Comparison of ENCODE assay signal across 22 cellular contexts in the genomic region with DNA sequence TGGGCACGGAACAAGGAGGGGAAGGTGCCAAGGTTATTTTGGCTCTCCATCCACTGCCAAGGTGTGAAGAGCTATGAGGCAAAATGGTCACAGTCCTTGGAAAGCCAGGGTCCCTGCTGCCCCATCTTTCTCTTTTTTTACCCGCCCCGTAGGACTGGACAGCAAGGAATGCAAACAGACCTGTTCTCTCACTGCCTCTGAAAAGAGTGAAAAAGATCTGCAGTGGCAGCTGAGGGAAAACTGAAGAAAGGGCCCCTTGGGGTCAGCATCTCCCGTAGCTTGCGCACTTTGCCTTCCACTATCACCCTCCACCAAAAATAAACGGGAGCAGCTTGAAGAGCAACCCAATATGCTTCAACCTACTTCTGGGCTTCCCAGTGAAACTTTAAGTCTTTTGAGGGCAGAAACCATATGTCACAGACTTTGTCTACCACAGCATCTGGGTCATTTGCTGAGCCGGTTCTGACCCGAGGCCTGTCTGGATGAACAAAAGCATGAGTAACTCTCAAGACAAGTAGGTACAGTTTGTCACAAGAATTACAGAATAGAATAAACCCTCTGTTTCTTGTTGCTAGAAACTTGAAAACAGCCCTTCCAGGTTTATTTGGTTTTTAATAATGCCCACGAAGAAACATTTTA.
"Had no signal": no experiment of that assay in that cellular context is flagged by ENCODE, and none has a peak within 500 bp of the region (broad histone marks: within the 10 kb centered on the region; RNA-seq: fewer than 3 reads in every experiment).

No MANE protein-coding gene starts in this region.

- H3K4me1 ChIP-seq: pancreas, upper lobe of left lung had no signal

- H3K4me3 ChIP-seq: coronary artery, heart right ventricle, left ventricle myocardium inferior, pancreas, testis, upper lobe of left lung had no signal

- H3K27ac ChIP-seq: coronary artery, heart right ventricle, left ventricle myocardium inferior, pancreas, testis, upper lobe of left lung, VCaP had no signal

- H3K27me3 ChIP-seq: heart right ventricle, pancreas, testis, upper lobe of left lung had no signal

- H3K4me3 Mint-ChIP-seq: activated CD4-positive, alpha-beta T cell treated with anti-CD3 and anti-CD28 coated beads, Interleukin-2, amount 10 ng/mL, durations not matched to agents 7 days and 5 days; activated CD8-positive, alpha-beta memory T cell treated with anti-CD3 and anti-CD28 coated beads, Interleukin-2, amount 10 ng/mL, durations not matched to agents 7 days and 5 days; activated CD8-positive, alpha-beta T cell treated with anti-CD3 and anti-CD28 coated beads for 36 hours; activated naive CD4-positive, alpha-beta T cell treated with anti-CD3 and anti-CD28 coated beads, Interleukin-2, amount 10 ng/mL, durations not matched to agents 7 days and 5 days; natural killer cell treated with Interleukin-12 subunit alpha and Interleukin-12 subunit beta and Interleukin-15 and Interleukin-18, amount 100 ng/mL, for 72 hours had no signal

- H3K36me3 Mint-ChIP-seq: activated CD8-positive, alpha-beta memory T cell treated with anti-CD3 and anti-CD28 coated beads, Interleukin-2, amount 10 ng/mL, durations not matched to agents 7 days and 5 days; activated naive CD4-positive, alpha-beta T cell treated with anti-CD3 and anti-CD28 coated beads, Interleukin-2, amount 10 ng/mL, durations not matched to agents 7 days and 5 days; natural killer cell treated with Interleukin-12 subunit alpha and Interleukin-12 subunit beta and Interleukin-15 and Interleukin-18, amount 100 ng/mL, for 72 hours had no signal

- H3K9me3 ChIP-seq: heart right ventricle, left ventricle myocardium inferior, pancreas, testis, upper lobe of left lung had no signal

- H3K9me3 Mint-ChIP-seq: activated CD4-positive, alpha-beta T cell treated with anti-CD3 and anti-CD28 coated beads, Interleukin-2, amount 10 ng/mL, durations not matched to agents 7 days and 5 days; activated CD8-positive, alpha-beta T cell treated with anti-CD3 and anti-CD28 coated beads for 36 hours; activated naive CD4-positive, alpha-beta T cell treated with anti-CD3 and anti-CD28 coated beads, Interleukin-2, amount 10 ng/mL, durations not matched to agents 7 days and 5 days; natural killer cell treated with Interleukin-12 subunit alpha and Interleukin-12 subunit beta and Interleukin-15 and Interleukin-18, amount 100 ng/mL, for 72 hours had no signal

- ATAC-seq: activated CD4-positive, CD25-positive, alpha-beta regulatory T cell treated with anti-CD3 and anti-CD28 coated beads, Interleukin-2, amount 50 U/mL, for 24 hours; activated CD8-positive, alpha-beta memory T cell treated with anti-CD3 and anti-CD28 coated beads, Interleukin-2, amount 10 ng/mL, durations not matched to agents 7 days and 5 days; activated CD8-positive, alpha-beta T cell treated with anti-CD3 and anti-CD28 coated beads for 36 hours; heart right ventricle; natural killer cell treated with Interleukin-12 subunit alpha and Interleukin-12 subunit beta and Interleukin-15 and Interleukin-18, amount 100 ng/mL, for 72 hours; pancreas; sciatic nerve had no signal

- H3K27me3 Mint-ChIP-seq: activated CD4-positive, alpha-beta T cell treated with anti-CD3 and anti-CD28 coated beads, Interleukin-2, amount 10 ng/mL, durations not matched to agents 7 days and 5 days; activated CD8-positive, alpha-beta T cell treated with anti-CD3 and anti-CD28 coated beads for 36 hours had no signal

- H3K27ac Mint-ChIP-seq: activated CD4-positive, alpha-beta T cell treated with anti-CD3 and anti-CD28 coated beads, Interleukin-2, amount 10 ng/mL, durations not matched to agents 7 days and 5 days; activated CD8-positive, alpha-beta memory T cell treated with anti-CD3 and anti-CD28 coated beads, Interleukin-2, amount 10 ng/mL, durations not matched to agents 7 days and 5 days; activated CD8-positive, alpha-beta T cell treated with anti-CD3 and anti-CD28 coated beads for 36 hours; activated naive CD4-positive, alpha-beta T cell treated with anti-CD3 and anti-CD28 coated beads, Interleukin-2, amount 10 ng/mL, durations not matched to agents 7 days and 5 days; natural killer cell treated with Interleukin-12 subunit alpha and Interleukin-12 subunit beta and Interleukin-15 and Interleukin-18, amount 100 ng/mL, for 72 hours had no signal

- DNase-seq: activated CD4-positive, alpha-beta T cell treated with anti-CD3 and anti-CD28 coated beads, Interleukin-2, amount 10 ng/mL, durations not matched to agents 7 days and 5 days; activated CD8-positive, alpha-beta memory T cell treated with anti-CD3 and anti-CD28 coated beads, Interleukin-2, amount 10 ng/mL, durations not matched to agents 7 days and 5 days; activated CD8-positive, alpha-beta T cell treated with anti-CD3 and anti-CD28 coated beads for 36 hours; activated effector memory CD4-positive, alpha-beta T cell treated with anti-CD3 and anti-CD28 coated beads, Interleukin-2, amount 50 U/mL, for 16 hours; activated naive CD4-positive, alpha-beta T cell treated with anti-CD3 and anti-CD28 coated beads, Interleukin-2, amount 10 ng/mL, durations not matched to agents 7 days and 5 days; activated T-cell treated with anti-CD3 and anti-CD28 coated beads for 4 hours; amygdala; heart right ventricle; kidney glomerular epithelial cell; left ventricle myocardium inferior; pancreas; small intestine; stimulated activated CD4-positive, alpha-beta T cell treated with anti-CD3 and anti-CD28 coated beads, Interleukin-2, amount 100 ng/mL, for 48 hours; stimulated activated CD8-positive, alpha-beta memory T cell treated with anti-CD3 and anti-CD28 coated beads, Interleukin-4, amount 100 ng/mL, for 48 hours; stimulated activated naive CD4-positive, alpha-beta T cell; testis; upper lobe of left lung had no signal

- H3K36me3 ChIP-seq: heart right ventricle, left ventricle myocardium inferior, pancreas, upper lobe of left lung had no signal
